In genomic region chr19:40603719-40604646, GRCh38 we compare ENCODE assay signal across 8 cellular contexts. TPM values are rescaled to one million over a fixed set of nuclear protein-coding genes. Genes with fewer than 3 reads are reported as not detected.
DNase-seq lines count a peak whose midpoint lies in the region; ATAC-seq and TF ChIP-seq lines count a peak whose summit lies in the region.

No MANE protein-coding gene starts in this region.

- H3K27me3 ChIP-seq in HUES64 (ENCODE audit: insufficient read depth, low read length): peaks cover 84% of the 10 kb centered on the region

- peak overlapping the region; percentile 30; the same call in 1 of the 2 replicates for H3K9ac ChIP-seq in HUES64 (ENCODE audit: low read depth, low read length)

- H3K9me3 ChIP-seq in HUES64 (ENCODE audit: insufficient read depth, low read depth, low read length): no peaks in the 10 kb centered on the region
- H3K9me3 ChIP-seq in mucosa of descending colon: no peaks in the 10 kb centered on the region

- DNase-seq in COLO829 (ENCODE audit: low spot score) (peak; percentile 96), OCI-M1 (lab: John Stamatoyannopoulos, UW) (peak; percentile 100), activated T-cell treated with anti-CD3 and anti-CD28 coated beads for 4 hours (peak; percentile 96), epithelial cell of prostate (ENCODE audit: low read depth, low spot score) (peak; percentile 91), mucosa of descending colon (peak; percentile 99 to 100 (median 100))
- peak; percentile 79 to 89 for DNase-seq in stimulated activated CD8-positive, alpha-beta memory T cell treated with anti-CD3 and anti-CD28 coated beads, Interleukin-4, amount 100 ng/mL, for 1 hour (ENCODE audit: low read depth in 2 of 2, low spot score in 1 of 2)

- intact Hi-C loops in mucosa of descending colon (cut with DNase I, micrococcal nuclease): no loop called here

- peak overlapping the region; percentile 54 for H3K4me3 ChIP-seq in HUES64 (ENCODE audit: low read length)
- peak overlapping the region; percentile 7 for H3K4me3 ChIP-seq in mucosa of descending colon

- no peaks in the 10 kb centered on the region for H3K36me3 ChIP-seq in HUES64 (ENCODE audit: insufficient read depth, low read length)
- H3K36me3 ChIP-seq in mucosa of descending colon (ENCODE audit: low read depth): no peaks in the 10 kb centered on the region

- 3% methylated on average over 47 of the region's 51 CpGs for WGBS in HUES64

- peaks cover 28% of the 10 kb centered on the region for H3K4me1 ChIP-seq in HUES64 (ENCODE audit: insufficient read depth, low read length)
- peaks cover 76% of the 10 kb centered on the region for H3K4me1 ChIP-seq in mucosa of descending colon (ENCODE audit: low read depth)

- no peak for TF ChIP-seq CTCF in mucosa of descending colon (IDR thresholded peaks at IDR 0.05)

- H3K27ac ChIP-seq in HUES64 (ENCODE audit: low read depth, low read length) (peak overlapping the region; percentile 82; the same call in 1 of the 2 replicates), epithelial cell of prostate (peak overlapping the region; percentile 88)

- peak; percentile 79 for ATAC-seq in GM21423 (IDR thresholded peaks at IDR 0.05; ENCODE audit: unreplicated experiment)
- ATAC-seq in mucosa of descending colon: peak; percentile 68

RNA-seq across cellular contexts. Expression of gene LTBP4, which starts 2.8 kb away (rescaled TPM):
- polyA plus RNA-seq in HUES64 (2013, experiment 1 of 2): 46.5 TPM
- polyA plus RNA-seq in HUES64 (2013, experiment 2 of 2): 64.4 TPM
- total RNA-seq in mucosa of descending colon: 100 to 1,000 TPM; 141 to 244 (median 160) TPM

RNA-seq across cellular contexts. Expression of gene SHKBP1, which starts 27.3 kb away (rescaled TPM):
- 48.2 TPM for polyA plus RNA-seq in HUES64 (2013, experiment 1 of 2)
- polyA plus RNA-seq in HUES64 (2013, experiment 2 of 2): 72.7 TPM
- total RNA-seq in mucosa of descending colon: 10 to 100 TPM; 58.1 to 70.6 (median 62.2) TPM

Comparison
In these comparisons a context has a peak if more than half of its experiments do, and no peak if none do; other contexts are left out.
1. Peak in every context shown above with its lines: DNase-seq, ATAC-seq, H3K4me3 ChIP-seq and H3K27ac ChIP-seq.